In genomic region chr14:101844219-101844618, GRCh38 we compare ENCODE assay signal across 12 cellular contexts.
DNase-seq lines count a peak whose midpoint lies in the region; ATAC-seq and TF ChIP-seq lines count a peak whose summit lies in the region.
"Had no signal": no experiment of that assay in that cellular context is flagged by ENCODE, and none has a peak within 500 bp of the region (broad histone marks: within the 10 kb centered on the region; RNA-seq: fewer than 3 reads in every experiment).

No MANE protein-coding gene starts in this region.

- no peaks in the 10 kb centered on the region for H3K27me3 Mint-ChIP-seq in CD4-positive, alpha-beta T cell

- no peaks in the 10 kb centered on the region for H3K9me3 Mint-ChIP-seq in CD4-positive, alpha-beta T cell

- H3K27ac Mint-ChIP-seq in CD4-positive, alpha-beta T cell = peak overlapping the region; percentile 78

- intact Hi-C loops in CD4-positive, alpha-beta T cell (cut with DNase I, micrococcal nuclease) = loop anchor here in 1 of 2 experiments (5.0 kb wide), 2 partner anchors 33 to 137 kb away; no protein-coding TSS in a partner anchor

- no peaks in the 10 kb centered on the region for H3K9me2 ChIP-seq in SU-DHL-6 (replicated peaks; ENCODE audit: insufficient read depth, low read length)

- H3K27me3 ChIP-seq in CD4-positive, alpha-beta T cell (ENCODE audit: control insufficient read depth, insufficient read depth, low read length) = no peaks in the 10 kb centered on the region
- H3K27me3 ChIP-seq in SU-DHL-6 (ENCODE audit: low read length) = no peaks in the 10 kb centered on the region
- H3K27me3 ChIP-seq: SJSA1 had no signal

- H3K4me3 Mint-ChIP-seq in CD4-positive, alpha-beta T cell = no peak overlapping the region

- peak overlapping the region; percentile 37 for H3K4me3 ChIP-seq in SU-DHL-6 (ENCODE audit: insufficient read depth, low read length, poor library complexity, severe bottlenecking)
- no peak overlapping the region for H3K4me3 ChIP-seq in foreskin fibroblast (ENCODE audit: low read depth in 1 of 2, low read length in 2 of 2)
- H3K4me3 ChIP-seq: SJSA1 had no signal

- TF ChIP-seq CTCF in CD4-positive, alpha-beta T cell (IDR thresholded peaks at IDR 0.05) = no peak
- TF ChIP-seq CTCF in SU-DHL-6 (IDR thresholded peaks at IDR 0.05; ENCODE audit: insufficient read depth, low read length, poor library complexity, severe bottlenecking) = no peak
- no peak for TF ChIP-seq CTCF in foreskin fibroblast (IDR thresholded peaks at IDR 0.05; ENCODE audit: low read depth, low read length)

- peaks cover 89% of the 10 kb centered on the region for H3K4me1 Mint-ChIP-seq in CD4-positive, alpha-beta T cell (ENCODE audit: low read depth)

- no peak for TF ChIP-seq POLR2A in erythroblast (IDR thresholded peaks at IDR 0.05; ENCODE audit: low read length)

- DNase-seq in CD4-positive, alpha-beta T cell = no peak
- DNase-seq in left lobe of liver (ENCODE audit: low spot score) (peak; percentile 31), foreskin fibroblast (no peak), pons (ENCODE audit: low spot score) (no peak), NCI-H774 (lab: John Stamatoyannopoulos, UW) (no peak), erythroblast (lab: John Stamatoyannopoulos, UW) (no peak)
- DNase-seq: foreskin melanocyte, NCI-H1105 treated with DMSO at 0.1 percent for 48 hours had no signal

- peak overlapping the region; percentile 2 for H3K27ac ChIP-seq in CD4-positive, alpha-beta T cell (ENCODE audit: low read depth, low read length)
- H3K27ac ChIP-seq in SU-DHL-6 (ENCODE audit: low read depth, low read length) = peak overlapping the region; percentile 92
- H3K27ac ChIP-seq: SJSA1 had no signal

- peaks cover 64% of the 10 kb centered on the region for H3F3A ChIP-seq in SU-DHL-6 (ENCODE audit: insufficient read depth)

- no peaks in the 10 kb centered on the region for H4K20me1 ChIP-seq in SU-DHL-6 (ENCODE audit: low read depth, low read length)

- CTCF ChIA-PET in CD4-positive, alpha-beta T cell (lab: Charles Lee) = interaction anchor here (0.7 to 3.6 kb wide), 14 partner anchors 9 to 137 kb away, joined by 3 to 43 read pairs (median 4); partner anchors contain the start of gene PPP2R5C

- peak overlapping the region; percentile 85 for H3K4me2 ChIP-seq in SU-DHL-6 (ENCODE audit: low read depth, low read length, poor library complexity, severe bottlenecking)

- H3K79me2 ChIP-seq in SU-DHL-6 (ENCODE audit: insufficient read depth, low read length) = peaks cover 82% of the 10 kb centered on the region

- no peak overlapping the region for H2AFZ ChIP-seq in SU-DHL-6 (ENCODE audit: low read depth, low read length, severe bottlenecking)

- peaks cover 66% of the 10 kb centered on the region for H3K36me3 Mint-ChIP-seq in CD4-positive, alpha-beta T cell (ENCODE audit: low read depth)

- POLR2A ChIA-PET in CD4-positive, alpha-beta T cell (lab: Charles Lee) = interaction anchor here (1.2 to 4.0 kb wide), 9 partner anchors 10 to 137 kb away, joined by 3 to 39 read pairs (median 7); no protein-coding TSS in a partner anchor

- no peaks in the 10 kb centered on the region for H3K36me3 ChIP-seq in SU-DHL-6 (ENCODE audit: low read length)

- ATAC-seq in CD4-positive, alpha-beta T cell (ENCODE audit: poor library complexity) = no peak
- peak; percentile 25 for ATAC-seq in GM18909 (IDR thresholded peaks at IDR 0.05; ENCODE audit: poor library complexity, unreplicated experiment)
- ATAC-seq in left lobe of liver = no peak
- ATAC-seq: left colon had no signal

- no peaks in the 10 kb centered on the region for H3K9me3 ChIP-seq in CD4-positive, alpha-beta T cell (ENCODE audit: control insufficient read depth, low read length)
- H3K9me3 ChIP-seq in SU-DHL-6 (ENCODE audit: insufficient read depth, low read length) = no peaks in the 10 kb centered on the region
- H3K9me3 ChIP-seq: SJSA1 had no signal

- peak overlapping the region; percentile 43 for H3K9ac ChIP-seq in SU-DHL-6 (ENCODE audit: low read length)
